Comparison of ENCODE assay signal across 18 cellular contexts in the genomic region with DNA sequence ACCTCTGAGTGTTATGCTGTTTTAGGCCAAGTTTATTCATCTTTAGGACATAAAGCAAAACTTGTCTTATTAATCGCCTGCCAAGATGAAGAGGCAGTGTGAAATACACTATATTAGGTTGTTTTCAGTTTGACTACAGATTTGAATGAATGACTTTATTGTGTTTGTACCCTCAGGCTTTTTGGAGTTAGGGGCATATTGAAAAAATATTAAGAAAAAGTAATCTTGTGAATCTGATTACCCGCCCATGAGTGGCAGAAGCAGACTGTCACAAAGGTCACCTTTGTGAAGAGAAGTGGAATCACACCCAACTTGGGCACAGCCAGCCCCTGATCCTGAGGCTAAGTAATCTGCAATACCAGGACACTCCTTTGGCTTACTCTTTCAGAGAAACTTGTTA.
DNase-seq lines count a peak whose midpoint lies in the region; ATAC-seq and TF ChIP-seq lines count a peak whose summit lies in the region.
"Had no signal": no experiment of that assay in that cellular context is flagged by ENCODE, and none has a peak within 500 bp of the region (broad histone marks: within the 10 kb centered on the region; RNA-seq: fewer than 3 reads in every experiment).

No MANE protein-coding gene starts in this region.

- TF ChIP-seq POLR2A in testis (IDR thresholded peaks at IDR 0.05) = no peak

- H3K27me3 ChIP-seq in testis = no peaks in the 10 kb centered on the region
- H3K27me3 ChIP-seq: BE2C, BLaER1 had no signal

- peak overlapping the region; percentile 57 for H3K27ac ChIP-seq in VCaP
- H3K27ac ChIP-seq in testis = no peak overlapping the region
- H3K27ac ChIP-seq: BLaER1 had no signal

- H3K4me3 ChIP-seq in testis = no peak overlapping the region
- H3K4me3 ChIP-seq: BLaER1 had no signal

- H3K36me3 ChIP-seq in testis (ENCODE audit: low read depth, missing control alignments) = no peaks in the 10 kb centered on the region
- H3K36me3 ChIP-seq: BE2C, BLaER1 had no signal

- H3K4me1 ChIP-seq in testis = no peaks in the 10 kb centered on the region
- H3K4me1 ChIP-seq: BE2C, BLaER1, Caco-2 had no signal

- ATAC-seq in HG03342 (IDR thresholded peaks at IDR 0.05; ENCODE audit: unreplicated experiment) = no peak

- no peaks in the 10 kb centered on the region for H3K9me3 ChIP-seq in testis
- H3K9me3 ChIP-seq: BE2C, BLaER1, Caco-2 had no signal

- DNase-seq in RPMI7951 (ENCODE audit: low read depth) = peak; percentile 8
- DNase-seq in foreskin melanocyte = peak; percentile 96
- DNase-seq in testis = no peak
- no peak for DNase-seq in LoVo (ENCODE audit: low spot score)
- DNase-seq: 8988T; ACHN; BE2C; C1 segment of cervical spinal cord; Caco-2; Calu3; CD4-positive, alpha-beta memory T cell; CD4-positive, CD25-positive, alpha-beta regulatory T cell; CD8-positive, alpha-beta memory T cell; DMS79 treated with DMSO at 0.1 percent for 48 hours; GF-D8 had no signal

- intact Hi-C loops in testis (cut with DNase I; ENCODE audit: low total_unique reads) = no loop called here

- WGBS in testis, 2 donors = 90 to 94% methylated on average over 2 of the region's 2 CpGs

- no peak for TF ChIP-seq CTCF in VCaP (conservative IDR thresholded peaks at IDR 0.05)
- TF ChIP-seq CTCF in testis (IDR thresholded peaks at IDR 0.05) = no peak

Comparison
In these comparisons a context has a peak if more than half of its experiments do, and no peak if none do; other contexts are left out.
1. DNase-seq: peak in RPMI7951 (single experiment) and foreskin melanocyte (single experiment); none in testis (single experiment) and LoVo (single experiment).